In the genomic region with DNA sequence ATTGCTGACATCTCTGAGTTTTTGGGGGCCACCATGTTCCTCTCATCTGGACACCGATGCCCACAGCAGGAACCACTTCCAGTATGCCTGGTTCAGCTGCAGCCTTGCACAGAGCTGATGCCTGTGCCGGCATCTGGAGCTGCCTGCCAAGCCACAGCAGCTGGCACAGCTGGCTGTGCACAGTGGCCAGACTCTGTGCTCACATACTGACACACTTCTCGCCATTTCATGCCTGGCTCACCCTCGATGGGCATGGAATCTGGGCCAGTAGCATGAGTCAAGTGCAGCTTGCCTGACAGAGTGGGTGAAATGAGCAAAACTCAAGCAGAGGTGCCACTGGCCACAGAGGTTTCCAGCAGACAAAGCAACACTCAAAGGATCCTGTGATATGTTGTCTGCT, we compare ENCODE assay signal across 26 cellular contexts.
"Had no signal": no experiment of that assay in that cellular context is flagged by ENCODE, and none has a peak within 500 bp of the region (broad histone marks: within the 10 kb centered on the region; RNA-seq: fewer than 3 reads in every experiment).

No MANE protein-coding gene starts in this region.

- H3K4me2 ChIP-seq: hepatocyte, neural progenitor cell, smooth muscle cell had no signal

- H3K4me3 ChIP-seq: hepatocyte, lower lobe of right lung, neural progenitor cell, ovary, right atrium auricular region, right lobe of liver, smooth muscle cell, transverse colon, upper lobe of left lung had no signal

- H3K27me3 ChIP-seq: hepatocyte, neural progenitor cell, ovary, right atrium auricular region, right lobe of liver, transverse colon, upper lobe of left lung had no signal

- H3K27ac Mint-ChIP-seq: naive B cell; natural killer cell; nephron progenitor cell; neural progenitor cell; progenitor cell of endocrine pancreas; stimulated activated memory B cell treated with anti-CD40 and anti-IgM and Interleukin-4, amounts not matched to agents 10 μg/mL and 1 μg/mL and 100 μg/mL, for 72 hours; stimulated activated naive CD8-positive, alpha-beta T cell treated with anti-CD3 and anti-CD28 coated beads, Interleukin-15, amount 100 ng/mL, for 72 hours had no signal

- FAIRE-seq: urothelium cell line had no signal

- H3K4me3 Mint-ChIP-seq: naive B cell; natural killer cell; nephron progenitor cell; neural progenitor cell; stimulated activated memory B cell treated with anti-CD40 and anti-IgM and Interleukin-4, amounts not matched to agents 10 μg/mL and 1 μg/mL and 100 μg/mL, for 72 hours; stimulated activated naive CD8-positive, alpha-beta T cell treated with anti-CD3 and anti-CD28 coated beads, Interleukin-15, amount 100 ng/mL, for 72 hours had no signal

- H3K27ac ChIP-seq: hepatocyte, lower lobe of right lung, neural progenitor cell, ovary, right atrium auricular region, right lobe of liver, transverse colon, upper lobe of left lung had no signal

- H3K9ac ChIP-seq: neural progenitor cell had no signal

- H3K4me1 ChIP-seq: lower lobe of right lung, neural progenitor cell, right atrium auricular region, right lobe of liver, transverse colon, upper lobe of left lung had no signal

- H3K36me3 ChIP-seq: lower lobe of right lung, neural progenitor cell, ovary, right atrium auricular region, right lobe of liver, transverse colon, upper lobe of left lung had no signal

- H2AFZ ChIP-seq: hepatocyte, neural progenitor cell had no signal

- H3K27me3 Mint-ChIP-seq: naive B cell; progenitor cell of endocrine pancreas; stimulated activated memory B cell treated with anti-CD40 and anti-IgM and Interleukin-4, amounts not matched to agents 10 μg/mL and 1 μg/mL and 100 μg/mL, for 72 hours; stimulated activated naive CD8-positive, alpha-beta T cell treated with anti-CD3 and anti-CD28 coated beads, Interleukin-15, amount 100 ng/mL, for 72 hours had no signal

- H3K9me3 Mint-ChIP-seq: nephron progenitor cell, neural progenitor cell had no signal

- H3K4me1 Mint-ChIP-seq: naive B cell; natural killer cell; nephron progenitor cell; neural progenitor cell; stimulated activated memory B cell treated with anti-CD40 and anti-IgM and Interleukin-4, amounts not matched to agents 10 μg/mL and 1 μg/mL and 100 μg/mL, for 72 hours; stimulated activated naive CD8-positive, alpha-beta T cell treated with anti-CD3 and anti-CD28 coated beads, Interleukin-15, amount 100 ng/mL, for 72 hours had no signal

- H3K9me3 ChIP-seq: lower lobe of right lung, ovary, right atrium auricular region, right lobe of liver had no signal

- H3K36me3 Mint-ChIP-seq: naive B cell; natural killer cell; neural progenitor cell; stimulated activated memory B cell treated with anti-CD40 and anti-IgM and Interleukin-4, amounts not matched to agents 10 μg/mL and 1 μg/mL and 100 μg/mL, for 72 hours had no signal

- H3K79me2 ChIP-seq: hepatocyte had no signal

- DNase-seq: islet precursor cell; left ventricle myocardium superior; lower lobe of right lung; mammary epithelial cell; mesenchymal stem cell; naive B cell; natural killer cell; nephron progenitor cell; ovary; right lobe of liver; stimulated activated CD4-positive, alpha-beta T cell treated with anti-CD3 and anti-CD28 coated beads, Interleukin-1b, Interleukin-23, amount 100 ng/mL, for 48 hours; stimulated activated CD4-positive, alpha-beta T cell treated with anti-CD3 and anti-CD28 coated beads, Interleukin-2, amount 100 ng/mL, for 48 hours; stimulated activated CD4-positive, alpha-beta T cell treated with anti-CD3 and anti-CD28 coated beads, Interleukin-4, amount 100 ng/mL, for 4 hours; stimulated activated CD8-positive, alpha-beta memory T cell treated with anti-CD3 and anti-CD28 coated beads, Interleukin-4, amount 100 ng/mL, for 48 hours; stimulated activated naive CD4-positive, alpha-beta T cell treated with Interleukin-2 at 50 U/mL for 16 hours; stimulated activated naive CD8-positive, alpha-beta T cell treated with anti-CD3 and anti-CD28 coated beads, Interleukin-15, amount 100 ng/mL, for 72 hours; substantia nigra; transverse colon had no signal

- ATAC-seq: left ventricle myocardium superior; natural killer cell; right lobe of liver; stimulated activated memory B cell treated with anti-CD40 and anti-IgM and Interleukin-4, amounts not matched to agents 10 μg/mL and 1 μg/mL and 100 μg/mL, for 72 hours; stimulated activated naive CD8-positive, alpha-beta T cell treated with anti-CD3 and anti-CD28 coated beads, Interleukin-15, amount 100 ng/mL, for 72 hours had no signal
